8 cellular contexts compared by ENCODE assay signal in the genomic region with DNA sequence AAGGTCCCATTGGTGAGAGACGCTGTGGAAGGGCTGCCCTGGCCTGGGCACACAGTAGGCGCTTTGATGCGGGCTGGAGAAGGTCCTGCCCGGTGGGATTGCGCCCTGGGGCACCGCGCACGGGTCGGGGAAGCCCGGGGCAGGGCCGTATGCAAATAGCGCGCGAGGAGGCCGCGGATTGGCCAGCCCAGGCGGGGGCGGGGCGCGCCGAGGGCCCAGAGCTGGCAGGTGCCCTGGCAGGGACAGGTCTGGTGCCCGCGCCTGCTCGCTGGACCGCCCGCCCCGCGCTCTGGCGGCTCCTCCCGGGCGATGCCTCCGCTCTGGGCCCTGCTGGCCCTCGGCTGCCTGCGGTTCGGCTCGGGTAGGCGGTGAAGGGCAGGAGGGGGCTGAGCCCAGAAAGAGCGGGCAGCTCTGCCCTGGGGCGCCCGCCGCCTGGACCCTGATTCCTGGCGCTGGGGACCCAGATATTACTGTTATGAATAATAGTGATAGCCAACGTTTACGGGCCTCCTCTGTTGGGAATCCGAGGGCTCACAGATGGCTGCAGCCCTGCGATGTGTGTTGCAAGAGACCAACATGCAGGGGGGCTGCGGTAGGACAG. TPM values are rescaled to one million over a fixed set of nuclear protein-coding genes. Genes with fewer than 3 reads are reported as not detected.
DNase-seq lines count a peak whose midpoint lies in the region; ATAC-seq and TF ChIP-seq lines count a peak whose summit lies in the region.

Gene UPK3A, plus strand, starts transcription at position 245 of the 601 bp plus-strand sequence. Its CDS starts 65 bp downstream, at position 310.

- H3K27ac ChIP-seq in ectodermal cell (ENCODE audit: insufficient read depth, low read depth, low read length, poor library complexity, severe bottlenecking) (no peak within 1 kb of the TSS), mucosa of rectum (ENCODE audit: low read depth in 2 of 2, low read length in 2 of 2) (no peak within 1 kb of the TSS)

- POLR2A ChIA-PET in MCF 10A (lab: Yijun Ruan, JAX) = no interaction called here

- H3K36me3 ChIP-seq in ectodermal cell (ENCODE audit: control insufficient read depth, insufficient read depth, low read length) (no peaks in the 10 kb centered on the region), mucosa of rectum (ENCODE audit: control insufficient read depth in 2 of 2, insufficient read depth in 2 of 2, low read length in 2 of 2) (no peaks in the 10 kb centered on the region)

- no TSS peak for BruUV-seq in MCF 10A (replicated peaks; lab: Mats Ljungman, UMichigan)

- intact Hi-C loops in MCF 10A (cut with micrococcal nuclease) = no loop called here

- no peak within 1 kb of the TSS for H3K4me3 Mint-ChIP-seq in MCF 10A (ENCODE audit: unreplicated experiment)
- no peak within 1 kb of the TSS for H3K4me3 Mint-ChIP-seq in stimulated activated effector memory CD8-positive, alpha-beta T cell treated with anti-CD3 and anti-CD28 coated beads, Interleukin-12 subunit alpha, Interleukin-12 subunit beta, amount 100 ng/mL, for 72 hours

- CTCF ChIA-PET in MCF 10A (lab: Yijun Ruan, JAX) = interaction anchor here (0.5 kb wide), 1 partner anchor 464 kb away, joined by 6 read pairs; no protein-coding TSS in a partner anchor

- WGBS in ectodermal cell, 2 experiments = 12 to 15% methylated on average over 47 of the region's 47 CpGs

- H3K9me3 ChIP-seq in ectodermal cell (ENCODE audit: control insufficient read depth, low read length) = no peaks in the 10 kb centered on the region
- no peaks in the 10 kb centered on the region for H3K9me3 ChIP-seq in mucosa of rectum (ENCODE audit: control insufficient read depth in 2 of 2, low read length in 2 of 2)

- no peaks in the 10 kb centered on the region for H3K4me1 Mint-ChIP-seq in MCF 10A (ENCODE audit: insufficient read depth, unreplicated experiment)
- no peaks in the 10 kb centered on the region for H3K4me1 Mint-ChIP-seq in stimulated activated effector memory CD8-positive, alpha-beta T cell treated with anti-CD3 and anti-CD28 coated beads, Interleukin-12 subunit alpha, Interleukin-12 subunit beta, amount 100 ng/mL, for 72 hours

- ATAC-seq in stimulated activated effector memory CD8-positive, alpha-beta T cell treated with anti-CD3 and anti-CD28 coated beads, Interleukin-12 subunit alpha, Interleukin-12 subunit beta, amount 100 ng/mL, for 72 hours = peak; percentile 87
- ATAC-seq in GM18861 (IDR thresholded peaks at IDR 0.05; ENCODE audit: unreplicated experiment) = no peak
- no peak for ATAC-seq in GM21528 (IDR thresholded peaks at IDR 0.05; ENCODE audit: low FRiP score, unreplicated experiment)

- H3K27ac Mint-ChIP-seq in MCF 10A (ENCODE audit: low read depth, unreplicated experiment) = no peak within 1 kb of the TSS
- H3K27ac Mint-ChIP-seq in stimulated activated effector memory CD8-positive, alpha-beta T cell treated with anti-CD3 and anti-CD28 coated beads, Interleukin-12 subunit alpha, Interleukin-12 subunit beta, amount 100 ng/mL, for 72 hours = no peak within 1 kb of the TSS

- H3K9me3 Mint-ChIP-seq in MCF 10A (ENCODE audit: unreplicated experiment) = no peaks in the 10 kb centered on the region
- H3K9me3 Mint-ChIP-seq in stimulated activated effector memory CD8-positive, alpha-beta T cell treated with anti-CD3 and anti-CD28 coated beads, Interleukin-12 subunit alpha, Interleukin-12 subunit beta, amount 100 ng/mL, for 72 hours = no peaks in the 10 kb centered on the region

- H3K9ac ChIP-seq in mucosa of rectum (ENCODE audit: low read depth in 1 of 2, low read length in 2 of 2) = peak within 1 kb of the TSS; percentile 8 to 30

- in situ Hi-C loops in T47D (cut with HindIII; ENCODE audit: low pct_unique_long_range_greater_than_20kb, low sequenced_read_pairs) = no loop called here

- peaks cover 9% of the 10 kb centered on the region for H3K4me1 ChIP-seq in ectodermal cell (ENCODE audit: control insufficient read depth, insufficient read depth, low read length)
- H3K4me1 ChIP-seq in mucosa of rectum (ENCODE audit: control insufficient read depth in 2 of 2, insufficient read depth in 2 of 2, low read length in 2 of 2) = peaks cover 7 to 10% of the 10 kb centered on the region in 2 donors

- no peak for TF ChIP-seq CTCF in MCF 10A (IDR thresholded peaks at IDR 0.05; ENCODE audit: unreplicated experiment)

- peaks cover 15% of the 10 kb centered on the region for H3K27me3 Mint-ChIP-seq in MCF 10A (ENCODE audit: insufficient read depth, unreplicated experiment)

- no peaks in the 10 kb centered on the region for H3K36me3 Mint-ChIP-seq in MCF 10A (ENCODE audit: insufficient read depth, unreplicated experiment)
- H3K36me3 Mint-ChIP-seq in stimulated activated effector memory CD8-positive, alpha-beta T cell treated with anti-CD3 and anti-CD28 coated beads, Interleukin-12 subunit alpha, Interleukin-12 subunit beta, amount 100 ng/mL, for 72 hours = no peaks in the 10 kb centered on the region

- H3K27me3 ChIP-seq in ectodermal cell (ENCODE audit: control insufficient read depth, insufficient read depth, low read length, poor library complexity, severe bottlenecking) (peaks cover 50% of the 10 kb centered on the region), mucosa of rectum (ENCODE audit: control insufficient read depth in 2 of 2, insufficient read depth in 2 of 2, low read length in 2 of 2) (no peaks in the 10 kb centered on the region)

- peak within 1 kb of the TSS; percentile 34 for H3K4me3 ChIP-seq in ectodermal cell (ENCODE audit: insufficient read depth, low read depth, low read length)
- H3K4me3 ChIP-seq in mucosa of rectum (ENCODE audit: low read length in 2 of 2) = peak within 1 kb of the TSS; percentile 38 to 48

- DNase-seq in T47D (ENCODE audit: low read depth in 1 of 2, low spot score in 1 of 2) = peak; percentile 38 to 77
- DNase-seq in MCF 10A (ENCODE audit: unreplicated experiment) = no peak
- peak; percentile 71 for DNase-seq in activated CD4-positive, alpha-beta T cell treated with anti-CD3 and anti-CD28 coated beads for 48 hours
- peak in 1 of 2 donors; percentile 22 for DNase-seq in stimulated activated effector memory CD8-positive, alpha-beta T cell treated with anti-CD3 and anti-CD28 coated beads, Interleukin-12 subunit alpha, Interleukin-12 subunit beta, amount 100 ng/mL, for 72 hours (ENCODE audit: low spot score in 2 of 2)

RNA-seq across cellular contexts. Expression of gene UPK3A, which starts in this region (rescaled TPM):
- not detected in 2 replicates for total RNA-seq in MCF 10A (2022)
- polyA plus RNA-seq in ectodermal cell (2013, experiment 1 of 4) = not detected
- polyA plus RNA-seq in ectodermal cell (2013, experiment 2 of 4) = 0.59 TPM
- not detected for polyA plus RNA-seq in ectodermal cell (2013, experiment 3 of 4)
- polyA plus RNA-seq in ectodermal cell (2013, experiment 4 of 4) = not detected
